ENCODE assay signal across 8 cellular contexts in the genomic region with DNA sequence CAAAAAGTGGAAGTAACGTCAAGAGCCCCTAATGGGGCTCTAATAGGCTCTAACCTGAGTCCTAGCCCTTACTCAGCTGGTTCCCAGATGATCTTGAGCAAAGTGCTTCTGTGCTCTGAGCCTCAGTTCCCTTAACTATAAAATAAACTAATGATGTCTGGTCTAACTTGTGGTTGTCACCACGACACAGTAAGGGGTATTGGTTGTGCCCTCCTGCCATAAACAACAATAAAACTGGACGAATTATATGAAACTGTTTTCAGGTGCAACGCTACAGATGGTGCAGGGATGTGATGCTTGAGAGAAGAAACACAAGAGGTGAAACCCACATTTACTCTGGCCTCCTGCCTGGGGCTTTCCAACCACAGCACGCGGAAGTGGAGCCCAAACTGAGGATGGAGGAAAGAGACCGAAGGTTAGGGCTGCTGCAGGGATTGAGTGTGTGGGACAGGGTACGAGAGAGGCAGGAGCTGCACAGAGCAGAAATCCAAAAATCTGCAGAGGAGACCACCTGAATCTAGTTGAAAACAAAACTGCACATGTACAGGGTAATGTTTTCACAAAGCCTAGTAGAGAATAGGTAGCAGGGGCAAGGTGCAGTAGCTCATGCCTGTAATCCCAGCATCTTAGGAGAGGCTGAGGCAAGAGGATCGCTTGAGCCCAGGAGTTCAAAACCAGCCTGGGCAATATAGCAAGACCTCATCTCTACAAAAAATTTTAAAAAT. TPM values are rescaled to one million over a fixed set of nuclear protein-coding genes. Genes with fewer than 3 reads are reported as not detected.
DNase-seq lines count a peak whose midpoint lies in the region; ATAC-seq, FAIRE-seq and TF ChIP-seq lines count a peak whose summit lies in the region.

No MANE protein-coding gene starts in this region.

- H3K36me3 Mint-ChIP-seq in IgD-negative memory B cell (no peaks in the 10 kb centered on the region), endodermal cell (ENCODE audit: low read depth) (peaks cover 17% of the 10 kb centered on the region), CD14-positive monocyte (no peaks in the 10 kb centered on the region)

- H3K27ac ChIP-seq in endodermal cell (ENCODE audit: low read depth, low read length) (no peak overlapping the region), PC-3 (ENCODE audit: low read length) (no peak overlapping the region)

- H3K36me3 ChIP-seq in endodermal cell (ENCODE audit: control insufficient read depth, insufficient read depth, low read length) = peaks cover 12% of the 10 kb centered on the region
- no peaks in the 10 kb centered on the region for H3K36me3 ChIP-seq in PC-3 (ENCODE audit: low read depth, low read length)

- no peak; the same call in 1 of the 2 replicates for TF ChIP-seq POLR2A in GM12892 (IDR thresholded peaks at IDR 0.05; ENCODE audit: low read depth, low read length)

- CTCF ChIA-PET in PC-3 (lab: Charles Lee) = no interaction called here

- H3K9me3 ChIP-seq in endodermal cell (ENCODE audit: control insufficient read depth, low read length) (peaks cover 7% of the 10 kb centered on the region), PC-3 (ENCODE audit: low read length) (no peaks in the 10 kb centered on the region)

- no peak overlapping the region for H2AFZ ChIP-seq in PC-3 (ENCODE audit: low read length)

- peaks cover 36 to 41% (median 37%) of the 10 kb centered on the region in 3 donors for H3K4me1 Mint-ChIP-seq in IgD-negative memory B cell
- peaks cover 8% of the 10 kb centered on the region for H3K4me1 Mint-ChIP-seq in endodermal cell
- H3K4me1 Mint-ChIP-seq in CD14-positive monocyte = peaks cover 43% of the 10 kb centered on the region

- H3K9me2 ChIP-seq in PC-3 (replicated peaks; ENCODE audit: low read length) = no peaks in the 10 kb centered on the region

- H3K4me2 ChIP-seq in PC-3 (ENCODE audit: low read length) = no peak overlapping the region

- no peak for DNase-seq in GM12892 (ENCODE audit: insufficient read length)
- DNase-seq in endodermal cell = peak; percentile 23
- DNase-seq in PC-3 = no peak
- no peak for DNase-seq in NK-92 treated with Interleukin-12 subunit alpha and Interleukin-12 subunit beta, amount 100 ng/mL, for 24 hours (lab: John Stamatoyannopoulos, UW)
- DNase-seq in CD14-positive monocyte (ENCODE audit: low spot score) = no peak
- no peak for DNase-seq in NCI-H748 treated with DMSO at 0.1 percent for 48 hours (lab: John Stamatoyannopoulos, UW)

- H3K4me3 ChIP-seq in endodermal cell (ENCODE audit: low read length) (no peak overlapping the region), PC-3 (ENCODE audit: low read length) (no peak overlapping the region)

- H3K27ac Mint-ChIP-seq in IgD-negative memory B cell = peak overlapping the region; percentile 34 to 89 (median 36)
- H3K27ac Mint-ChIP-seq in endodermal cell = peak overlapping the region; percentile 4
- peak overlapping the region in 2 of 7 donors; percentile 27 to 70 for H3K27ac Mint-ChIP-seq in CD14-positive monocyte

- POLR2A ChIA-PET in PC-3 (lab: Charles Lee; ENCODE audit: unreplicated experiment) = no interaction called here

- H3K27me3 ChIP-seq in endodermal cell (ENCODE audit: control insufficient read depth, insufficient read depth, low read length, poor library complexity, severe bottlenecking) (no peaks in the 10 kb centered on the region), PC-3 (ENCODE audit: low read length) (no peaks in the 10 kb centered on the region)

- ATAC-seq in GM21528 (IDR thresholded peaks at IDR 0.05; ENCODE audit: low FRiP score, unreplicated experiment) (peak; percentile 86), PC-3 (no peak)

- H3K79me2 ChIP-seq in PC-3 (ENCODE audit: low read length) = no peaks in the 10 kb centered on the region

- H3F3A ChIP-seq in PC-3 (ENCODE audit: low read length, unreplicated experiment) = no peaks in the 10 kb centered on the region

- peak; percentile 98 for FAIRE-seq in GM12892 (lab: Jason Lieb, UNC)

- peak overlapping the region in 3 of 4 donors; percentile 57 to 77 (median 76) for H3K4me3 Mint-ChIP-seq in IgD-negative memory B cell
- H3K4me3 Mint-ChIP-seq in endodermal cell = no peak overlapping the region
- peak overlapping the region in 1 of 2 donors; percentile 18 for H3K4me3 Mint-ChIP-seq in CD14-positive monocyte

- no peaks in the 10 kb centered on the region for H3K27me3 Mint-ChIP-seq in IgD-negative memory B cell
- H3K27me3 Mint-ChIP-seq in endodermal cell (ENCODE audit: insufficient read depth) = no peaks in the 10 kb centered on the region
- no peaks in the 10 kb centered on the region for H3K27me3 Mint-ChIP-seq in CD14-positive monocyte (ENCODE audit: low read depth in 3 of 3)

- no TSS peak for BruUV-seq in PC-3 (replicated peaks; lab: Mats Ljungman, UMichigan)

- TF ChIP-seq CTCF in endodermal cell (conservative IDR thresholded peaks at IDR 0.05) = no peak
- TF ChIP-seq CTCF in PC-3 (conservative IDR thresholded peaks at IDR 0.05; ENCODE audit: low read depth, low read length) = no peak
- no peak for TF ChIP-seq CTCF in CD14-positive monocyte (IDR thresholded peaks at IDR 0.05)

- H3K9me3 Mint-ChIP-seq in IgD-negative memory B cell (peaks cover 1 to 8% (median 2%) of the 10 kb centered on the region in 3 donors), endodermal cell (peaks cover 6% of the 10 kb centered on the region), CD14-positive monocyte (peaks cover 0 to 4% (median 0%) of the 10 kb centered on the region in 7 donors)

- H3K9ac ChIP-seq in endodermal cell (ENCODE audit: extremely low read depth, low read length, poor library complexity, severe bottlenecking) = no peak overlapping the region
- no peak overlapping the region for H3K9ac ChIP-seq in PC-3 (ENCODE audit: low read length)

- 93 to 98% methylated on average over 7 to 9 of the region's 9 CpGs for WGBS in endodermal cell (ENCODE audit: insufficient coverage in 1 of 2, insufficient read length in 1 of 2), 2 experiments

- intact Hi-C loops in PC-3 (cut with micrococcal nuclease) = no loop called here
- intact Hi-C loops in CD14-positive monocyte (cut with micrococcal nuclease) = no loop called here

- no peaks in the 10 kb centered on the region for H4K20me1 ChIP-seq in PC-3 (ENCODE audit: low read length)

- H3K4me1 ChIP-seq in endodermal cell (ENCODE audit: control insufficient read depth, insufficient read depth, low read length) = no peaks in the 10 kb centered on the region
- H3K4me1 ChIP-seq in PC-3 (ENCODE audit: insufficient read depth, low read length) = no peaks in the 10 kb centered on the region

RNA-seq across cellular contexts. Expression of a gene that starts 45.6 kb away (rescaled TPM):
- 1.3 TPM for polyA plus RNA-seq in GM12892 (2012; ENCODE audit: missing spikeins)
- polyA plus RNA-seq in IgD-negative memory B cell = not detected
- 10 to 100 TPM in 1 of 2 donors, 1 to 10 TPM in 1; 4.4 to 10.5 TPM for total RNA-seq in endodermal cell
- polyA plus RNA-seq in endodermal cell (2013, experiment 1 of 2) = 0.39 TPM
- polyA plus RNA-seq in endodermal cell (2013, experiment 2 of 2) = 0.33 TPM
- not detected in 2 replicates for total RNA-seq in PC-3 (2014; rRNA removed)
- polyA plus RNA-seq in CD14-positive monocyte = not detected
